8 cellular contexts compared by ENCODE assay signal in the genomic region with DNA sequence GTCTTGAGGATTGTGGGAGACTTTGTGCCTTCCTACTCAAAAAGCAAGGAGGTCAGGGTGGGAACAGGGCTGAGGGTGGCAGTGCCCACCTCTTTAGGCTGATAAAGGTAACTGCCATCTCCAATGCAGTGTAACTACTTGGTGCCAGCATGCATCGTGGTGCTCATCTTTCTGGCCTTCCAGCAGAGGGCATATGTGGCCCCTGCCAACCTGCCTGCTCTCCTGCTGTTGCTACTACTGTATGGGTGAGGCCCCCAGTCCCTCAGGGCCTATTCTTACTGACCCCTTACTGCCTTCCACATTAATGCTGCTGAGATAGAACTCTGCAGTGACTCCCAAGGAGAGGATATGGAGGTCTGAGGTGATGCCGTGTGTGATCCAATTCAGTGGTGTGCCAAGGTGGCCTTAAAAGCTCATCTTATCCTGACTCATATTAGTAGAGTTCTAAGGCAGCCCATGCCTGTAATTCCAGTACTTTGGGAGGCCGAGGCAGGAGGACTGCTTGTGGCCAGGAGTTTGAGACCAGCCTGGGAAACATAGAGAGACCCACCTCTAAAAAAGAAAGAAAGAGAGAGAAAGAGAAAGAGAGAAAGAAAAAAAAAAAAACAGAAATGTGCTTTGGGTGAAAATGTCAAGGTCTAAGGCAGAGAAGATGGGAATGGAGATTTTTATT. TPM values are rescaled to one million over a fixed set of nuclear protein-coding genes. Genes with fewer than 3 reads are reported as not detected.
DNase-seq lines count a peak whose midpoint lies in the region; ATAC-seq, FAIRE-seq and TF ChIP-seq lines count a peak whose summit lies in the region.

No MANE protein-coding gene starts in this region.

- H3K27ac Mint-ChIP-seq in Calu3 (ENCODE audit: unreplicated experiment): no peak overlapping the region
- peak overlapping the region; percentile 42 for H3K27ac Mint-ChIP-seq in activated CD4-positive, alpha-beta T cell treated with anti-CD3 and anti-CD28 coated beads, Interleukin-2, amount 10 ng/mL, durations not matched to agents 7 days and 5 days

- H2AFZ ChIP-seq in keratinocyte (ENCODE audit: control insufficient read depth, low read length): no peak overlapping the region

- no peak overlapping the region for H3K4me3 Mint-ChIP-seq in Calu3 (ENCODE audit: low read depth, unreplicated experiment)
- H3K4me3 Mint-ChIP-seq in activated CD4-positive, alpha-beta T cell treated with anti-CD3 and anti-CD28 coated beads, Interleukin-2, amount 10 ng/mL, durations not matched to agents 7 days and 5 days: no peak overlapping the region

- H3K79me2 ChIP-seq in keratinocyte (ENCODE audit: control insufficient read depth, insufficient read depth, low read length): no peaks in the 10 kb centered on the region

- peaks cover 8% of the 10 kb centered on the region for H3K4me1 Mint-ChIP-seq in Calu3 (ENCODE audit: low read depth, unreplicated experiment)
- H3K4me1 Mint-ChIP-seq in activated CD4-positive, alpha-beta T cell treated with anti-CD3 and anti-CD28 coated beads, Interleukin-2, amount 10 ng/mL, durations not matched to agents 7 days and 5 days: peaks cover 30% of the 10 kb centered on the region

- H3K9me3 Mint-ChIP-seq in Calu3 (ENCODE audit: low read depth, unreplicated experiment): no peaks in the 10 kb centered on the region
- H3K9me3 Mint-ChIP-seq in activated CD4-positive, alpha-beta T cell treated with anti-CD3 and anti-CD28 coated beads, Interleukin-2, amount 10 ng/mL, durations not matched to agents 7 days and 5 days: peaks cover 3% of the 10 kb centered on the region

- H3K4me2 ChIP-seq in keratinocyte (ENCODE audit: control insufficient read depth, extremely low read depth, insufficient read depth, low read depth, low read length): no peak overlapping the region

- CTCF ChIA-PET in Calu3 (lab: Charles Lee): no interaction called here
- CTCF ChIA-PET in activated CD4-positive, alpha-beta T cell treated with anti-CD3 and anti-CD28 coated beads, Interleukin-2, amount 10 ng/mL, durations not matched to agents 7 days and 5 days (lab: Charles Lee): interaction anchor here (2.0 kb wide), 1 partner anchor 8 kb away, joined by 11 read pairs; no protein-coding TSS in a partner anchor

- no TSS peak for BruUV-seq in Calu3 (replicated peaks; lab: Mats Ljungman, UMichigan)

- dilution Hi-C loops in keratinocyte (cut with MboI; ENCODE audit: extremely low pct_ligation_motif_present, low sequenced_read_pairs): no loop called here

- no peak overlapping the region for H3K4me3 ChIP-seq in keratinocyte (ENCODE audit: control insufficient read depth in 2 of 3, extremely low read depth in 1 of 3, insufficient read depth in 2 of 3, low read depth in 1 of 3, low read length in 3 of 3)
- no peak overlapping the region for H3K4me3 ChIP-seq in tibial nerve

- H3K9me3 ChIP-seq in keratinocyte (ENCODE audit: control insufficient read depth, low read depth, low read length): peaks cover 28% of the 10 kb centered on the region
- peaks cover 0 to 68% (median 15%) of the 10 kb centered on the region in 4 donors for H3K9me3 ChIP-seq in tibial nerve

- no peak for FAIRE-seq in keratinocyte (lab: Jason Lieb, UNC)

- H3K36me3 ChIP-seq in keratinocyte (ENCODE audit: control insufficient read depth in 2 of 2, extremely low read depth in 1 of 2, insufficient read depth in 2 of 2, low read length in 2 of 2) (peaks cover 13 to 33% of the 10 kb centered on the region in 2 experiments), tibial nerve (peaks cover 0 to 52% (median 0%) of the 10 kb centered on the region in 3 donors)

- POLR2A ChIA-PET in activated CD4-positive, alpha-beta T cell treated with anti-CD3 and anti-CD28 coated beads, Interleukin-2, amount 10 ng/mL, durations not matched to agents 7 days and 5 days (lab: Charles Lee): no interaction called here

- H3K36me3 Mint-ChIP-seq in Calu3 (ENCODE audit: insufficient read depth, unreplicated experiment): peaks cover 14% of the 10 kb centered on the region
- peaks cover 48% of the 10 kb centered on the region for H3K36me3 Mint-ChIP-seq in activated CD4-positive, alpha-beta T cell treated with anti-CD3 and anti-CD28 coated beads, Interleukin-2, amount 10 ng/mL, durations not matched to agents 7 days and 5 days (ENCODE audit: low read depth)

- no peak for ATAC-seq in GM18520 (IDR thresholded peaks at IDR 0.05; ENCODE audit: unreplicated experiment)

- WGBS in tibial nerve, 2 donors: 46 to 55% methylated on average over 3 of the region's 3 CpGs

- TF ChIP-seq CTCF in Calu3 (IDR thresholded peaks at IDR 0.05; ENCODE audit: unreplicated experiment) (no peak), keratinocyte (optimal IDR thresholded peaks at IDR 0.05 in 1 of 3, IDR thresholded peaks at IDR 0.05 in 1 of 3, conservative IDR thresholded peaks at IDR 0.05 in 1 of 3; ENCODE audit: extremely low read depth in 1 of 3, insufficient read depth in 2 of 3, low read length in 3 of 3) (peak in 2 of 3 experiments; percentile 13 to 40), tibial nerve (IDR thresholded peaks at IDR 0.05) (peak in 1 of 5 experiments; percentile 28)

- no peak for TF ChIP-seq POLR2A in tibial nerve (IDR thresholded peaks at IDR 0.05)

- intact Hi-C loops in Calu3 (cut with micrococcal nuclease; ENCODE audit: unreplicated experiment): no loop called here

- TF ChIP-seq EP300 in tibial nerve (IDR thresholded peaks at IDR 0.05): no peak

- no peaks in the 10 kb centered on the region for H3K27me3 Mint-ChIP-seq in Calu3 (ENCODE audit: unreplicated experiment)
- H3K27me3 Mint-ChIP-seq in activated CD4-positive, alpha-beta T cell treated with anti-CD3 and anti-CD28 coated beads, Interleukin-2, amount 10 ng/mL, durations not matched to agents 7 days and 5 days: no peaks in the 10 kb centered on the region

- peak; percentile 42 for DNase-seq in Calu3
- peak; percentile 43 for DNase-seq in HT1080 (ENCODE audit: low read depth)
- DNase-seq in activated CD4-positive, alpha-beta T cell treated with anti-CD3 and anti-CD28 coated beads, Interleukin-2, amount 10 ng/mL, durations not matched to agents 7 days and 5 days: peak; percentile 39
- DNase-seq in keratinocyte (ENCODE audit: low read depth, low spot score): no peak
- no peak for DNase-seq in tibial nerve (ENCODE audit: low spot score in 2 of 2)
- no peak for DNase-seq in NCI-H446 treated with DMSO at 0.1 percent for 48 hours (lab: John Stamatoyannopoulos, UW)
- no peak for DNase-seq in SIG-M5 treated with dmso at 0.1 percent for 504 hours (lab: John Stamatoyannopoulos, UW; ENCODE audit: unreplicated experiment)

- no peaks in the 10 kb centered on the region for H4K20me1 ChIP-seq in keratinocyte (ENCODE audit: control insufficient read depth, extremely low read depth, insufficient read depth, low read length)

- H3K9ac ChIP-seq in keratinocyte (ENCODE audit: control insufficient read depth, extremely low read depth, insufficient read depth, low read length): no peak overlapping the region

- H3K27ac ChIP-seq in keratinocyte (ENCODE audit: control insufficient read depth, insufficient read depth, low read length): no peak overlapping the region
- no peak overlapping the region for H3K27ac ChIP-seq in tibial nerve

- H3K9me1 ChIP-seq in keratinocyte (ENCODE audit: control insufficient read depth, extremely low read depth, insufficient read depth, low read length): no peaks in the 10 kb centered on the region

- H3K27me3 ChIP-seq in keratinocyte (ENCODE audit: control insufficient read depth, extremely low read depth, insufficient read depth, low read length) (no peaks in the 10 kb centered on the region), tibial nerve (no peaks in the 10 kb centered on the region)

- H3K4me1 ChIP-seq in keratinocyte (ENCODE audit: control insufficient read depth, extremely low read depth, insufficient read depth, low read length) (no peaks in the 10 kb centered on the region), tibial nerve (no peaks in the 10 kb centered on the region)

RNA-seq across cellular contexts. Expression of a gene that starts 9.6 kb away (rescaled TPM):
- 10.4 and 12.0 TPM in 2 replicates for total RNA-seq in Calu3 (2022)
- 1.4 TPM in 2 replicates for total RNA-seq in HT1080 (2014; rRNA removed; shearing (Covaris generic))
- polyA plus RNA-seq in HT1080 (2015; cell fraction: cytosol; rRNA removed): 1.1 and 1.4 TPM in 2 replicates
- polyA plus RNA-seq in HT1080 (2015; cell fraction: nucleus; rRNA removed): 1.9 and 3.1 TPM in 2 replicates
- 100 to 1,000 TPM; 487 to 570 TPM for total RNA-seq in activated CD4-positive, alpha-beta T cell treated with anti-CD3 and anti-CD28 coated beads, Interleukin-2, amount 10 ng/mL, durations not matched to agents 7 days and 5 days
- 0.56 to 1.3 TPM (median 1.1 TPM) in 3 replicates for polyA plus RNA-seq in keratinocyte
- 0.85 TPM for polyA plus RNA-seq in keratinocyte (2011; ENCODE audit: low read depth)
- 0.33 and 1.3 TPM in 2 replicates for polyA plus RNA-seq in keratinocyte (2011; cell fraction: cytosol; rRNA removed)
- 1.5 and 2.9 TPM in 2 replicates for polyA plus RNA-seq in keratinocyte (2011; cell fraction: nucleus; rRNA removed)
- polyA plus RNA-seq in keratinocyte (2012; ENCODE audit: low replicate concordance): 3.3 and 7.0 TPM in 2 replicates
- 0.51 to 3.4 TPM (median 1.3 TPM) in 3 replicates for polyA minus RNA-seq in keratinocyte
- 6.5 TPM for polyA minus RNA-seq in keratinocyte (2011; cell fraction: cytosol; rRNA and poly(A)+ RNA removed)
- 1.4 and 3.4 TPM in 2 replicates for polyA minus RNA-seq in keratinocyte (2011; cell fraction: nucleus; rRNA and poly(A)+ RNA removed)
- total RNA-seq in tibial nerve: 10 to 100 TPM; 28.4 to 66.9 (median 38.6) TPM

RNA-seq across cellular contexts. Expression of a gene that starts 17.4 kb away (rescaled TPM):
- total RNA-seq in Calu3 (2022) (22.7 and 24.3 TPM in 2 replicates), tibial nerve (10 to 100 TPM in 3 of 4 donors, 1 to 10 TPM in 1; 9.6 to 25.8 (median 13.7) TPM)
- total RNA-seq in HT1080 (2014; rRNA removed; shearing (Covaris generic)): 2.0 and 3.0 TPM in 2 replicates
- 1.1 and 3.2 TPM in 2 replicates for polyA plus RNA-seq in HT1080 (2015; cell fraction: cytosol; rRNA removed)
- 14.4 and 14.9 TPM in 2 replicates for polyA plus RNA-seq in HT1080 (2015; cell fraction: nucleus; rRNA removed)
- 10 to 100 TPM; 75.9 to 87.5 TPM for total RNA-seq in activated CD4-positive, alpha-beta T cell treated with anti-CD3 and anti-CD28 coated beads, Interleukin-2, amount 10 ng/mL, durations not matched to agents 7 days and 5 days
- polyA plus RNA-seq in keratinocyte: 7.4 to 11.0 TPM (median 7.9 TPM) in 3 replicates
- polyA plus RNA-seq in keratinocyte (2011; ENCODE audit: low read depth): 19.5 TPM
- 2.5 and 4.0 TPM in 2 replicates for polyA plus RNA-seq in keratinocyte (2011; cell fraction: cytosol; rRNA removed)
- 52.2 and 76.0 TPM in 2 replicates for polyA plus RNA-seq in keratinocyte (2011; cell fraction: nucleus; rRNA removed)
- 24.8 and 30.3 TPM in 2 replicates for polyA plus RNA-seq in keratinocyte (2012; ENCODE audit: low replicate concordance)
- polyA minus RNA-seq in keratinocyte: 15.3 to 35.6 TPM (median 15.8 TPM) in 3 replicates
- 27.8 TPM for polyA minus RNA-seq in keratinocyte (2011; cell fraction: cytosol; rRNA and poly(A)+ RNA removed)
- polyA minus RNA-seq in keratinocyte (2011; cell fraction: nucleus; rRNA and poly(A)+ RNA removed): 58.4 and 58.8 TPM in 2 replicates

RNA-seq across cellular contexts. Expression of a gene that starts 30.9 kb away (rescaled TPM):
- total RNA-seq in Calu3 (2022): 135 and 151 TPM in 2 replicates
- total RNA-seq in HT1080 (2014; rRNA removed; shearing (Covaris generic)): 122 and 196 TPM in 2 replicates
- 152 and 160 TPM in 2 replicates for polyA plus RNA-seq in HT1080 (2015; cell fraction: cytosol; rRNA removed)
- 94.6 and 96.7 TPM in 2 replicates for polyA plus RNA-seq in HT1080 (2015; cell fraction: nucleus; rRNA removed)
- 100 to 1,000 TPM; 558 to 580 TPM for total RNA-seq in activated CD4-positive, alpha-beta T cell treated with anti-CD3 and anti-CD28 coated beads, Interleukin-2, amount 10 ng/mL, durations not matched to agents 7 days and 5 days
- 105 to 495 TPM (median 136 TPM) in 3 replicates for polyA plus RNA-seq in keratinocyte
- 186 TPM for polyA plus RNA-seq in keratinocyte (2011; ENCODE audit: low read depth)
- 254 and 453 TPM in 2 replicates for polyA plus RNA-seq in keratinocyte (2011; cell fraction: cytosol; rRNA removed)
- polyA plus RNA-seq in keratinocyte (2011; cell fraction: nucleus; rRNA removed): 183 and 199 TPM in 2 replicates
- 103 and 434 TPM in 2 replicates for polyA plus RNA-seq in keratinocyte (2012; ENCODE audit: low replicate concordance)
- 315 to 953 TPM (median 352 TPM) in 3 replicates for polyA minus RNA-seq in keratinocyte
- polyA minus RNA-seq in keratinocyte (2011; cell fraction: cytosol; rRNA and poly(A)+ RNA removed): 700 TPM
- polyA minus RNA-seq in keratinocyte (2011; cell fraction: nucleus; rRNA and poly(A)+ RNA removed): 110 and 152 TPM in 2 replicates
- total RNA-seq in tibial nerve: 100 to 1,000 TPM in 1 of 4 donors, 10 to 100 TPM in 3; 69.9 to 122 (median 79.4) TPM

RNA-seq across cellular contexts. Expression of a gene that starts 36.0 kb away (rescaled TPM):
- total RNA-seq in Calu3 (2022): not detected in 2 replicates
- total RNA-seq in HT1080 (2014; rRNA removed; shearing (Covaris generic)): not detected in 2 replicates
- polyA plus RNA-seq in HT1080 (2015; cell fraction: cytosol; rRNA removed): not detected in 2 replicates
- not detected in 2 replicates for polyA plus RNA-seq in HT1080 (2015; cell fraction: nucleus; rRNA removed)
- total RNA-seq in activated CD4-positive, alpha-beta T cell treated with anti-CD3 and anti-CD28 coated beads, Interleukin-2, amount 10 ng/mL, durations not matched to agents 7 days and 5 days: not detected
- polyA plus RNA-seq in keratinocyte: not detected in 3 replicates
- not detected for polyA plus RNA-seq in keratinocyte (2011; ENCODE audit: low read depth)
- not detected in 2 replicates for polyA plus RNA-seq in keratinocyte (2011; cell fraction: cytosol; rRNA removed)
- polyA plus RNA-seq in keratinocyte (2011; cell fraction: nucleus; rRNA removed): not detected in 2 replicates
- polyA plus RNA-seq in keratinocyte (2012; ENCODE audit: low replicate concordance): not detected in 2 replicates
- not detected in 3 replicates for polyA minus RNA-seq in keratinocyte
- not detected for polyA minus RNA-seq in keratinocyte (2011; cell fraction: cytosol; rRNA and poly(A)+ RNA removed)
- polyA minus RNA-seq in keratinocyte (2011; cell fraction: nucleus; rRNA and poly(A)+ RNA removed): not detected in 2 replicates
- total RNA-seq in tibial nerve: not detected

RNA-seq across cellular contexts. Expression of a gene that starts 36.4 kb away (rescaled TPM):
- 129 and 142 TPM in 2 replicates for total RNA-seq in Calu3 (2022)
- 127 and 130 TPM in 2 replicates for total RNA-seq in HT1080 (2014; rRNA removed; shearing (Covaris generic))
- polyA plus RNA-seq in HT1080 (2015; cell fraction: cytosol; rRNA removed): 127 and 148 TPM in 2 replicates
- polyA plus RNA-seq in HT1080 (2015; cell fraction: nucleus; rRNA removed): 708 and 783 TPM in 2 replicates
- 100 to 1,000 TPM; 183 to 195 TPM for total RNA-seq in activated CD4-positive, alpha-beta T cell treated with anti-CD3 and anti-CD28 coated beads, Interleukin-2, amount 10 ng/mL, durations not matched to agents 7 days and 5 days
- polyA plus RNA-seq in keratinocyte: 61.5 to 136 TPM (median 88.0 TPM) in 3 replicates
- polyA plus RNA-seq in keratinocyte (2011; ENCODE audit: low read depth): 20.3 TPM
- 27.0 and 52.9 TPM in 2 replicates for polyA plus RNA-seq in keratinocyte (2011; cell fraction: cytosol; rRNA removed)
- 272 and 345 TPM in 2 replicates for polyA plus RNA-seq in keratinocyte (2011; cell fraction: nucleus; rRNA removed)
- 73.6 and 95.3 TPM in 2 replicates for polyA plus RNA-seq in keratinocyte (2012; ENCODE audit: low replicate concordance)
- polyA minus RNA-seq in keratinocyte: 51.8 to 216 TPM (median 62.8 TPM) in 3 replicates
- 53.9 TPM for polyA minus RNA-seq in keratinocyte (2011; cell fraction: cytosol; rRNA and poly(A)+ RNA removed)
- polyA minus RNA-seq in keratinocyte (2011; cell fraction: nucleus; rRNA and poly(A)+ RNA removed): 66.9 and 74.8 TPM in 2 replicates
- 100 to 1,000 TPM; 229 to 459 (median 325) TPM for total RNA-seq in tibial nerve

Comparison
In these comparisons a context has a peak if more than half of its experiments do, and no peak if none do; other contexts are left out.
1. DNase-seq: peak in Calu3 (single experiment), HT1080 (single experiment) and activated CD4-positive, alpha-beta T cell treated with anti-CD3 and anti-CD28 coated beads, Interleukin-2, amount 10 ng/mL, durations not matched to agents 7 days and 5 days (single experiment); none in keratinocyte (single experiment), tibial nerve (0 of 2), NCI-H446 treated with DMSO at 0.1 percent for 48 hours (single experiment) and SIG-M5 treated with dmso at 0.1 percent for 504 hours (single experiment).
2. RNA of a gene that starts 9.6 kb away (total RNA-seq): 487 to 570 TPM in activated CD4-positive, alpha-beta T cell treated with anti-CD3 and anti-CD28 coated beads, Interleukin-2, amount 10 ng/mL, durations not matched to agents 7 days and 5 days; 28.4 to 66.9 TPM in tibial nerve, 10.4 to 12.0 TPM in Calu3 and 1.4 TPM in HT1080; every median in the first group is over 4 times any median in the second.